In the genomic region with DNA sequence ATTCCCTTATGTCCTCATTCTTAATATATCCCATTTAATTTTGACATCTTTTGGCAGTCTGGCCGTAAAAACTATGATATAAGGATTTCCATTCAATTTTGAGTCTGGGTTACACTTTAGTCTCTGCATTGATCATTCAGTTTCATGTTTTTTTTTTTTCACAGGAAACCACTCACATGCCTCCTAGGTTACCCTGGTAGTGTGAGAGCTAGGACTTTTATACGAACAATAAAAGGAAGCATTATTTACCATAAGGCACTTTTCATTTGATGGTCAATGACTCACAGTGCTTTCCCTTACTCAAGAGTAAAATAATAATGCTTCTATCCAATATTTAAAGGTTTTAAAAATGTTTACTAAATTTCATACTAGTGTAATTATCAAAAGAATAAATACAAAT, we compare ENCODE assay signal across 16 cellular contexts. TPM values are rescaled to one million over a fixed set of nuclear protein-coding genes. Genes with fewer than 3 reads are reported as not detected.
A peak's percentile ranks its signal among the peaks of the same experiment; 100 is the strongest.
DNase-seq lines count a peak whose midpoint lies in the region; FAIRE-seq and TF ChIP-seq lines count a peak whose summit lies in the region.
"Had no signal": no experiment of that assay in that cellular context is flagged by ENCODE, and none has a peak within 500 bp of the region (broad histone marks: within the 10 kb centered on the region; RNA-seq: fewer than 3 reads in every experiment).

No MANE protein-coding gene starts in this region.

- intact Hi-C loops in Calu3 (cut with micrococcal nuclease; ENCODE audit: unreplicated experiment) = no loop called here

- CTCF ChIA-PET in Calu3 (lab: Charles Lee) = no interaction called here
- CTCF ChIA-PET in CD8-positive, alpha-beta memory T cell (lab: Charles Lee) = no interaction called here

- H3K9me3 Mint-ChIP-seq in Calu3 (ENCODE audit: low read depth, unreplicated experiment) = peaks cover 2% of the 10 kb centered on the region
- H3K9me3 Mint-ChIP-seq in CD8-positive, alpha-beta memory T cell = no peaks in the 10 kb centered on the region
- H3K9me3 Mint-ChIP-seq: CD8-positive, alpha-beta T cell; HFFc6 had no signal

- peak; percentile 41 for DNase-seq in DMS153 (lab: John Stamatoyannopoulos, UW)
- no peak for DNase-seq in DMS153 treated with DMSO at 0.1 percent for 48 hours (lab: John Stamatoyannopoulos, UW; ENCODE audit: unreplicated experiment)
- peak; percentile 45 for DNase-seq in foreskin melanocyte
- no peak for DNase-seq in activated CD4-positive, alpha-beta T cell treated with anti-CD3 and anti-CD28 coated beads for 48 hours
- DNase-seq in Calu3 = no peak
- DNase-seq in CD8-positive, alpha-beta memory T cell = no peak
- no peak for DNase-seq in activated CD8-positive, alpha-beta memory T cell treated with anti-CD3 and anti-CD28 coated beads for 24 hours
- DNase-seq: CD8-positive, alpha-beta T cell; DND-41; GDM1; HCEC 1CT; HFFc6 had no signal

- H3K9me3 ChIP-seq in CD8-positive, alpha-beta memory T cell (ENCODE audit: low read length) = no peaks in the 10 kb centered on the region

- no peak overlapping the region for H3K4me3 ChIP-seq in CD8-positive, alpha-beta memory T cell (ENCODE audit: low read length)

- no peak for TF ChIP-seq CTCF in Calu3 (IDR thresholded peaks at IDR 0.05; ENCODE audit: unreplicated experiment)

- peak; percentile 87 for FAIRE-seq in colon (lab: Jason Lieb, UNC)
- FAIRE-seq: GM12892 had no signal

- no peak overlapping the region for H3K4me3 Mint-ChIP-seq in Calu3 (ENCODE audit: low read depth, unreplicated experiment)
- H3K4me3 Mint-ChIP-seq in CD8-positive, alpha-beta memory T cell = no peak overlapping the region
- H3K4me3 Mint-ChIP-seq: CD14-positive monocyte; CD8-positive, alpha-beta T cell; HFFc6 had no signal

- H3K27me3 Mint-ChIP-seq in Calu3 (ENCODE audit: unreplicated experiment) = no peaks in the 10 kb centered on the region
- peaks cover 0 to 10% of the 10 kb centered on the region in 2 donors for H3K27me3 Mint-ChIP-seq in CD8-positive, alpha-beta memory T cell

- H3K36me3 ChIP-seq in CD8-positive, alpha-beta memory T cell (ENCODE audit: insufficient read depth, low read length) = no peaks in the 10 kb centered on the region

- no TSS peak for BruUV-seq in Calu3 (replicated peaks; lab: Mats Ljungman, UMichigan)

- H3K27ac ChIP-seq in CD8-positive, alpha-beta memory T cell (ENCODE audit: low read depth, low read length) = no peak overlapping the region
- H3K27ac ChIP-seq: 22Rv1 had no signal

- H3K36me3 Mint-ChIP-seq in Calu3 (ENCODE audit: insufficient read depth, unreplicated experiment) = no peaks in the 10 kb centered on the region
- H3K36me3 Mint-ChIP-seq in CD8-positive, alpha-beta memory T cell = no peaks in the 10 kb centered on the region
- H3K36me3 Mint-ChIP-seq: CD14-positive monocyte; CD8-positive, alpha-beta T cell had no signal

- no peaks in the 10 kb centered on the region for H3K4me1 ChIP-seq in CD8-positive, alpha-beta memory T cell (ENCODE audit: insufficient read depth, low read length)

- POLR2A ChIA-PET in CD8-positive, alpha-beta memory T cell (lab: Charles Lee) = no interaction called here

- no peaks in the 10 kb centered on the region for H3K27me3 ChIP-seq in CD8-positive, alpha-beta memory T cell (ENCODE audit: insufficient read depth, low read length, poor library complexity, severe bottlenecking)

- no peaks in the 10 kb centered on the region for H3K4me1 Mint-ChIP-seq in Calu3 (ENCODE audit: low read depth, unreplicated experiment)
- H3K4me1 Mint-ChIP-seq in CD8-positive, alpha-beta memory T cell = no peaks in the 10 kb centered on the region
- H3K4me1 Mint-ChIP-seq: CD14-positive monocyte had no signal

- H3K27ac Mint-ChIP-seq in Calu3 (ENCODE audit: unreplicated experiment) = no peak overlapping the region
- no peak overlapping the region for H3K27ac Mint-ChIP-seq in CD8-positive, alpha-beta memory T cell
- H3K27ac Mint-ChIP-seq: CD14-positive monocyte; CD8-positive, alpha-beta T cell; HFFc6 had no signal

RNA-seq across cellular contexts. Expression of a gene that starts 16.4 kb away (rescaled TPM):
- 37.5 and 38.7 TPM in 2 replicates for total RNA-seq in Calu3 (2022)
- 10 to 100 TPM; 52.4 to 53.0 TPM for total RNA-seq in CD8-positive, alpha-beta memory T cell
- 49.0 TPM for polyA plus RNA-seq in CD8-positive, alpha-beta memory T cell

Comparison
In these comparisons a context has a peak if more than half of its experiments do, and no peak if none do; other contexts are left out.
1. DNase-seq: peak in DMS153 (single experiment) and foreskin melanocyte (single experiment); none in DMS153 treated with DMSO at 0.1 percent for 48 hours (single experiment), activated CD4-positive, alpha-beta T cell treated with anti-CD3 and anti-CD28 coated beads for 48 hours (single experiment), Calu3 (single experiment), CD8-positive, alpha-beta memory T cell (0 of 5) and activated CD8-positive, alpha-beta memory T cell treated with anti-CD3 and anti-CD28 coated beads for 24 hours (single experiment).